Comparison of ENCODE assay signal across 29 cellular contexts in the genomic region with DNA sequence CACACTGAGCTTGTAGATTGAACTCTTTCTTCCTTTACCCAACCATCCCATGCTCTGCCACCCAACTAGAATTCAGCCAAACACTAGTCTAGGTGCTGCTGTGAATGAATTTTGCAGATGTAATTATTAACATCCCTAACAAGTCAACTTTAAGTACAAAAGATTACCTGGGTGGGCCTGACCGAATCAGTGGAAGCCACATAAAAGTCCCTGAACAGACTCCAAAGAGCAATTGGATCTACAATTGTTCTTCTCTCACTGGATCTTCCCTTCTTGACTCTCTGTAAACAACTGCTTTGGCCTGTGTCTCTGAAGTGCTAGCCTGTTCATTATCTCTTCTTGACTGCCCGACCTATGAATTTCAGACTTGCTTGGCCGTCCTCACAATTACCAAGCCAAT.
"Had no signal": no experiment of that assay in that cellular context is flagged by ENCODE, and none has a peak within 500 bp of the region (broad histone marks: within the 10 kb centered on the region; RNA-seq: fewer than 3 reads in every experiment).

No MANE protein-coding gene starts in this region.

- H3K4me1 ChIP-seq: colonic mucosa, esophagus muscularis mucosa, esophagus squamous epithelium, foreskin keratinocyte, gastrocnemius medialis, gastroesophageal sphincter had no signal

- FAIRE-seq: colon, endometrium, endothelial cell of umbilical vein, frontal cortex had no signal

- H3K36me3 ChIP-seq: colonic mucosa, esophagus muscularis mucosa, esophagus squamous epithelium, gastrocnemius medialis, gastroesophageal sphincter, heart left ventricle, heart right ventricle had no signal

- H3K4me3 ChIP-seq: colonic mucosa, coronary artery, dorsolateral prefrontal cortex, esophagus muscularis mucosa, esophagus squamous epithelium, gastrocnemius medialis, gastroesophageal sphincter, heart left ventricle, heart right ventricle, hepatocyte had no signal

- H3K9me3 ChIP-seq: colonic mucosa, gastrocnemius medialis had no signal

- ATAC-seq: esophagus mucosa, foreskin keratinocyte, gastrocnemius medialis, gastroesophageal sphincter, heart left ventricle, heart right ventricle had no signal

- H3K27ac Mint-ChIP-seq: dendritic cell treated with granulocyte-macrophage colony-stimulating factor and Interleukin-4, amounts not matched to agents 40 ng/mL and 50 ng/mL, for 4 days; endodermal cell had no signal

- H3K27ac ChIP-seq: colonic mucosa, coronary artery, dorsolateral prefrontal cortex, epithelial cell of prostate, esophagus muscularis mucosa, esophagus squamous epithelium, foreskin keratinocyte, gastrocnemius medialis, gastroesophageal sphincter, heart left ventricle, heart right ventricle, hepatocyte had no signal

- H3K4me3 Mint-ChIP-seq: dendritic cell treated with granulocyte-macrophage colony-stimulating factor and Interleukin-4, amounts not matched to agents 40 ng/mL and 50 ng/mL, for 4 days; endodermal cell had no signal

- H3K4me2 ChIP-seq: hepatocyte had no signal

- H2AFZ ChIP-seq: hepatocyte had no signal

- H3K27me3 ChIP-seq: colonic mucosa, esophagus muscularis mucosa, gastrocnemius medialis, gastroesophageal sphincter, heart left ventricle, heart right ventricle, hepatocyte had no signal

- DNase-seq: colonic mucosa; cortex of kidney; dermis blood vessel endothelial cell; dorsolateral prefrontal cortex; effector CD4-positive, alpha-beta T cell; effector CD8-positive, alpha-beta T cell; effector memory CD4-positive, alpha-beta T cell; endodermal cell; erythroblast; esophagus squamous epithelium; foreskin fibroblast; foreskin keratinocyte; foreskin melanocyte; gastrocnemius medialis; glutamatergic neuron; head of caudate nucleus; heart left ventricle; heart right ventricle had no signal

- H3K79me2 ChIP-seq: hepatocyte had no signal
